ENCODE assay signal across 8 cellular contexts in genomic region chr1:65147424-65148177, GRCh38. TPM values are rescaled to one million over a fixed set of nuclear protein-coding genes. Genes with fewer than 3 reads are reported as not detected.
DNase-seq lines count a peak whose midpoint lies in the region; ATAC-seq and TF ChIP-seq lines count a peak whose summit lies in the region.

No MANE protein-coding gene starts in this region.

- H3K4me3 ChIP-seq in BE2C (ENCODE audit: low read depth, low read length) (peak overlapping the region; percentile 54), NT2/D1 (ENCODE audit: insufficient read length, low read depth) (peak overlapping the region; percentile 48), heart right ventricle (peak overlapping the region; percentile 77 to 94 (median 86))

- H3K27ac Mint-ChIP-seq in activated naive CD4-positive, alpha-beta T cell treated with anti-CD3 and anti-CD28 coated beads, Interleukin-2, amount 50 U/mL, for 72 hours: peak overlapping the region in 1 of 2 donors; percentile 89

- no peaks in the 10 kb centered on the region for H3K36me3 ChIP-seq in BE2C
- peaks cover 3% of the 10 kb centered on the region for H3K36me3 ChIP-seq in NT2/D1 (ENCODE audit: insufficient read depth, insufficient read length, low read length)
- H3K36me3 ChIP-seq in heart right ventricle: peaks cover 0 to 4% (median 0%) of the 10 kb centered on the region in 9 donors

- peak overlapping the region; percentile 55 to 95 (median 88) for H3K27ac ChIP-seq in heart right ventricle

- H3K9me3 ChIP-seq in BE2C: no peaks in the 10 kb centered on the region
- no peaks in the 10 kb centered on the region for H3K9me3 ChIP-seq in NT2/D1 (ENCODE audit: insufficient read depth, low read length)
- no peaks in the 10 kb centered on the region for H3K9me3 ChIP-seq in heart right ventricle

- peak overlapping the region; percentile 57 for H3K9ac ChIP-seq in NT2/D1 (ENCODE audit: insufficient read length, low read depth)

- H3K27me3 ChIP-seq in BE2C: peaks cover 23% of the 10 kb centered on the region
- H3K27me3 ChIP-seq in NT2/D1 (ENCODE audit: insufficient read depth, insufficient read length): peaks cover 96% of the 10 kb centered on the region
- H3K27me3 ChIP-seq in heart right ventricle: peaks cover 0 to 25% (median 0%) of the 10 kb centered on the region in 7 donors

- no peaks in the 10 kb centered on the region for H3K9me3 Mint-ChIP-seq in activated naive CD4-positive, alpha-beta T cell treated with anti-CD3 and anti-CD28 coated beads, Interleukin-2, amount 50 U/mL, for 72 hours

- peaks cover 0 to 16% of the 10 kb centered on the region in 2 donors for H3K36me3 Mint-ChIP-seq in activated naive CD4-positive, alpha-beta T cell treated with anti-CD3 and anti-CD28 coated beads, Interleukin-2, amount 50 U/mL, for 72 hours

- DNase-seq in BE2C (peak; percentile 23), NT2/D1 (ENCODE audit: low read depth, low spot score) (no peak), heart right ventricle (peak; percentile 24 to 61), posterior vena cava (ENCODE audit: low spot score) (peak; percentile 87), cortex of kidney (lab: John Stamatoyannopoulos, UW) (no peak)
- DNase-seq in activated naive CD4-positive, alpha-beta T cell treated with anti-CD3 and anti-CD28 coated beads, Interleukin-2, amount 50 U/mL, for 72 hours (ENCODE audit: low spot score in 2 of 2): peak in 1 of 2 donors; percentile 63

- WGBS in heart right ventricle, 2 donors: 0% methylated on average over 72 to 88 of the region's 88 CpGs

- no peaks in the 10 kb centered on the region for H3K4me1 ChIP-seq in BE2C
- H3K4me1 ChIP-seq in NT2/D1 (ENCODE audit: insufficient read depth, insufficient read length): no peaks in the 10 kb centered on the region
- peaks cover 0 to 38% (median 18%) of the 10 kb centered on the region in 9 donors for H3K4me1 ChIP-seq in heart right ventricle

- TF ChIP-seq CTCF in BE2C (IDR thresholded peaks at IDR 0.05; ENCODE audit: low read depth, low read length) (no peak), heart right ventricle (IDR thresholded peaks at IDR 0.05) (peak in 2 of 9 donors; percentile 9 to 18)

- intact Hi-C loops in heart right ventricle (cut with DNase I): loop anchor here in 6 of 10 donors (2.0 to 10.0 kb wide), 6 partner anchors 35 to 83 kb away; no protein-coding TSS in a partner anchor
- intact Hi-C loops in posterior vena cava (cut with DNase I): loop anchor here in 1 of 2 donors (10.0 kb wide), 1 partner anchor 83 kb away; no protein-coding TSS in a partner anchor

- ATAC-seq in GM18873 (IDR thresholded peaks at IDR 0.05; ENCODE audit: low FRiP score, unreplicated experiment): peak; percentile 45
- ATAC-seq in HG03095 (IDR thresholded peaks at IDR 0.05; ENCODE audit: unreplicated experiment): peak; percentile 58
- ATAC-seq in activated naive CD4-positive, alpha-beta T cell treated with anti-CD3 and anti-CD28 coated beads, Interleukin-2, amount 50 U/mL, for 72 hours: peak; percentile 53 to 58
- peak; percentile 46 to 85 (median 68) for ATAC-seq in heart right ventricle

RNA-seq across cellular contexts. Expression of gene AK4, which starts 0.4 kb away (rescaled TPM):
- 1.5 TPM for polyA plus RNA-seq in BE2C (2012; ENCODE audit: insufficient read depth, insufficient read length, low read depth)
- total RNA-seq in activated naive CD4-positive, alpha-beta T cell treated with anti-CD3 and anti-CD28 coated beads, Interleukin-2, amount 50 U/mL, for 72 hours: 100 to 1,000 TPM in 1 of 2 donors, 1 to 10 TPM in 1; 3.1 to 109 TPM
- total RNA-seq in heart right ventricle (100 to 1,000 TPM; 122 to 179 (median 143) TPM), posterior vena cava (10 to 100 TPM; 68.3 to 86.5 TPM)
- 10 to 100 TPM in 1 of 2 donors, 1 to 10 TPM in 1; 9.9 to 25.1 TPM for polyA plus RNA-seq in heart right ventricle

Comparison
In these comparisons a context has a peak if more than half of its experiments do, and no peak if none do; other contexts are left out.
1. DNase-seq: peak in BE2C (single experiment), heart right ventricle (2 of 2) and posterior vena cava (single experiment); none in NT2/D1 (single experiment) and cortex of kidney (single experiment).
2. Peak in every context shown above with its lines, with median percentiles within 50 percentile points of each other: H3K4me3 ChIP-seq and ATAC-seq.